Comparison of ENCODE assay signal across 18 cellular contexts in the genomic region with DNA sequence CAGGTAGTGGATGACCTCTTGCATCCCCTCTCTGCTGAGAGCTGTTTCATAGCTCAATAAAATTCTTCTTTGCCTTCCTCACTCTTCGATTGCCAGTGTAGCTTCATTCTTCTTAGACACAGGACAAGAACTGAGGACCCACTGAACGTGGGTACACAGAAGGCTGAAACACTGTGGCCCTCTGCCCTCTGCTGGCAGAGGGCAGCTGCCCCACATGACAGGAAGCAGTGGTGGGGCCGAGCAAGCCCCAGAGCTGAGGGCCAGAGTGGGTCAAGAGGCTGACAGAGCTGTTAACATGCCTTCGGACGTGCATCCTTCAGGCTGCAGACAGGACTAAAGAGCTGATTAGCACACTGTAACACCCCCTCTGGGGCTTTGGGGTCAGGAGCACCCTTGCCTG. TPM values are rescaled to one million over a fixed set of nuclear protein-coding genes. Genes with fewer than 3 reads are reported as not detected.
A peak's percentile ranks its signal among the peaks of the same experiment; 100 is the strongest.
DNase-seq lines count a peak whose midpoint lies in the region; ATAC-seq and TF ChIP-seq lines count a peak whose summit lies in the region.
"Had no signal": no experiment of that assay in that cellular context is flagged by ENCODE, and none has a peak within 500 bp of the region (broad histone marks: within the 10 kb centered on the region; RNA-seq: fewer than 3 reads in every experiment).

No MANE protein-coding gene starts in this region.

- peak in 3 of 4 donors; percentile 31 to 44 (median 33) for ATAC-seq in right lobe of liver

- H3K36me3 ChIP-seq in right lobe of liver, result no peaks in the 10 kb centered on the region
- H3K36me3 ChIP-seq: right atrium auricular region, WERI-Rb-1 had no signal

- peaks cover 0 to 5% (median 0%) of the 10 kb centered on the region in 7 donors for H3K9me3 Mint-ChIP-seq in CD14-positive monocyte
- H3K9me3 Mint-ChIP-seq: T-cell had no signal

- WGBS in right lobe of liver (ENCODE audit: insufficient coverage, low coverage, low lambda C conversion rate, missing lambda C conversion rate), result 81% methylated on average over 4 of the region's 5 CpGs

- no peak overlapping the region for H3K4me3 ChIP-seq in right lobe of liver
- H3K4me3 ChIP-seq: right atrium auricular region had no signal

- in situ Hi-C loops in GM13976 (cut with MboI; ENCODE audit: low sequenced_read_pairs, unreplicated experiment) (no loop called here), SK-MEL-5 (cut with HindIII; ENCODE audit: low pct_unique_long_range_greater_than_20kb, low sequenced_read_pairs) (no loop called here)

- peak; percentile 15 for TF ChIP-seq CTCF in CD14-positive monocyte (IDR thresholded peaks at IDR 0.05)
- peak; percentile 5 for TF ChIP-seq CTCF in GM13976 (IDR thresholded peaks at IDR 0.05; ENCODE audit: borderline replicate concordance, control extremely low read depth, extremely low read depth, insufficient read depth, missing control alignments)
- peak in 2 of 4 donors; percentile 15 to 18 for TF ChIP-seq CTCF in right lobe of liver (IDR thresholded peaks at IDR 0.05)

- H3K4me3 Mint-ChIP-seq in CD14-positive monocyte, result no peak overlapping the region
- H3K4me3 Mint-ChIP-seq: T-cell had no signal

- intact Hi-C loops in CD14-positive monocyte (cut with micrococcal nuclease), result no loop called here
- intact Hi-C loops in right lobe of liver (cut with DNase I), result no loop called here
- intact Hi-C loops in posterior cingulate gyrus (cut with DNase I), result no loop called here

- H3K9me3 ChIP-seq in right lobe of liver, result no peaks in the 10 kb centered on the region
- H3K9me3 ChIP-seq: right atrium auricular region had no signal

- DNase-seq in CD14-positive monocyte (ENCODE audit: low spot score) (no peak), GM13976 (ENCODE audit: low spot score) (no peak), SK-MEL-5 (ENCODE audit: low read depth, low spot score) (peak; percentile 53), right lobe of liver (no peak), posterior cingulate gyrus (no peak), NCI-H187 treated with DMSO at 0.1 percent for 48 hours (lab: John Stamatoyannopoulos, UW) (no peak)
- DNase-seq in activated CD8-positive, alpha-beta memory T cell treated with anti-CD3 and anti-CD28 coated beads, Interleukin-2, amount 50 U/mL, for 4 hours, result no peak
- no peak for DNase-seq in activated naive CD4-positive, alpha-beta T cell (lab: John Stamatoyannopoulos, UW)
- DNase-seq: anterior cingulate cortex; kidney; NCI-H1048; stimulated activated CD4-positive, alpha-beta T cell treated with anti-CD3 and anti-CD28 coated beads, Interleukin-1b, Interleukin-23, amount 100 ng/mL, for 48 hours; substantia nigra; WERI-Rb-1 had no signal

- no peak for TF ChIP-seq POLR2A in right lobe of liver (IDR thresholded peaks at IDR 0.05)

- H3K27me3 ChIP-seq in right lobe of liver, result no peaks in the 10 kb centered on the region
- H3K27me3 ChIP-seq: right atrium auricular region had no signal

- H3K4me1 Mint-ChIP-seq in CD14-positive monocyte, result peaks cover 7% of the 10 kb centered on the region
- H3K4me1 Mint-ChIP-seq: T-cell had no signal

- no peak overlapping the region for H3K27ac ChIP-seq in right lobe of liver
- H3K27ac ChIP-seq: epithelial cell of prostate, right atrium auricular region, RWPE1, WERI-Rb-1 had no signal

- no peaks in the 10 kb centered on the region for H3K4me1 ChIP-seq in right lobe of liver
- H3K4me1 ChIP-seq: right atrium auricular region had no signal

- peaks cover 1 to 2% of the 10 kb centered on the region in 2 donors for H3K36me3 Mint-ChIP-seq in CD14-positive monocyte
- H3K36me3 Mint-ChIP-seq: T-cell had no signal

- peaks cover 0 to 5% (median 3%) of the 10 kb centered on the region in 3 donors for H3K27me3 Mint-ChIP-seq in CD14-positive monocyte (ENCODE audit: low read depth in 3 of 3)

- H3K27ac Mint-ChIP-seq in CD14-positive monocyte, result peak overlapping the region in 1 of 7 donors; percentile 33
- H3K27ac Mint-ChIP-seq: T-cell had no signal

RNA-seq across cellular contexts. Expression of gene SMC1B, which starts 15.6 kb away (rescaled TPM):
- polyA plus RNA-seq in CD14-positive monocyte, result not detected
- total RNA-seq in SK-MEL-5 (2014; rRNA removed; shearing (Covaris generic)), result 0.16 and 0.19 TPM in 2 replicates
- polyA plus RNA-seq in SK-MEL-5 (2015; cell fraction: cytosol; rRNA removed), result 0.10 and 0.25 TPM in 2 replicates
- 0.11 and 0.54 TPM in 2 replicates for polyA plus RNA-seq in SK-MEL-5 (2015; cell fraction: nucleus; rRNA removed)
- total RNA-seq in right lobe of liver, result not detected
- total RNA-seq: kidney, right atrium auricular region had no signal

RNA-seq across cellular contexts. Expression of gene RIBC2, which starts 15.7 kb away (rescaled TPM):
- not detected for polyA plus RNA-seq in CD14-positive monocyte
- total RNA-seq in SK-MEL-5 (2014; rRNA removed; shearing (Covaris generic)), result 2.0 and 3.9 TPM in 2 replicates
- 3.4 and 4.1 TPM in 2 replicates for polyA plus RNA-seq in SK-MEL-5 (2015; cell fraction: cytosol; rRNA removed)
- polyA plus RNA-seq in SK-MEL-5 (2015; cell fraction: nucleus; rRNA removed), result 6.0 and 11.3 TPM in 2 replicates
- total RNA-seq in right lobe of liver, result under 1 TPM in 2 of 6 experiments, not detected in 4; 0.18 to 0.87 TPM
- total RNA-seq: right atrium auricular region had no signal
